15 cellular contexts compared by ENCODE assay signal in genomic region chr3:56122911-56123310, GRCh38.
DNase-seq lines count a peak whose midpoint lies in the region; TF ChIP-seq lines count a peak whose summit lies in the region.
"Had no signal": no experiment of that assay in that cellular context is flagged by ENCODE, and none has a peak within 500 bp of the region (broad histone marks: within the 10 kb centered on the region; RNA-seq: fewer than 3 reads in every experiment).

No MANE protein-coding gene starts in this region.

- DNase-seq in DMS 273 (lab: John Stamatoyannopoulos, UW; ENCODE audit: unreplicated experiment) (peak; percentile 2), DMS 273 treated with DMSO at 0.1 percent for 48 hours (lab: John Stamatoyannopoulos, UW) (no peak), LHCN-M2 (ENCODE audit: low read depth) (peak; percentile 92), fibroblast of villous mesenchyme (ENCODE audit: low read depth) (peak; percentile 51), NCI-H1105 (lab: John Stamatoyannopoulos, UW) (no peak), nucleus accumbens (lab: John Stamatoyannopoulos, UW) (no peak), ureter (ENCODE audit: low spot score) (no peak)
- DNase-seq: AML-193; Caco-2; CD8-positive, alpha-beta memory T cell; DMS79; GOT3 had no signal

- TF ChIP-seq CTCF in fibroblast of villous mesenchyme (IDR thresholded peaks at IDR 0.05; ENCODE audit: insufficient read depth, low read depth, low read length), result no peak

- H3K4me3 ChIP-seq in fibroblast of villous mesenchyme (ENCODE audit: low read depth, low read length), result no peak overlapping the region
- H3K4me3 ChIP-seq: BLaER1, GM12878, HAP-1 had no signal

Comparison
In these comparisons a context has a peak if more than half of its experiments do, and no peak if none do; other contexts are left out.
1. DNase-seq: peak in DMS 273 (single experiment), LHCN-M2 (single experiment) and fibroblast of villous mesenchyme (single experiment); none in DMS 273 treated with DMSO at 0.1 percent for 48 hours (single experiment), NCI-H1105 (single experiment), nucleus accumbens (0 of 56) and ureter (single experiment).